1 cellular context compared by ENCODE assay signal in the genomic region with DNA sequence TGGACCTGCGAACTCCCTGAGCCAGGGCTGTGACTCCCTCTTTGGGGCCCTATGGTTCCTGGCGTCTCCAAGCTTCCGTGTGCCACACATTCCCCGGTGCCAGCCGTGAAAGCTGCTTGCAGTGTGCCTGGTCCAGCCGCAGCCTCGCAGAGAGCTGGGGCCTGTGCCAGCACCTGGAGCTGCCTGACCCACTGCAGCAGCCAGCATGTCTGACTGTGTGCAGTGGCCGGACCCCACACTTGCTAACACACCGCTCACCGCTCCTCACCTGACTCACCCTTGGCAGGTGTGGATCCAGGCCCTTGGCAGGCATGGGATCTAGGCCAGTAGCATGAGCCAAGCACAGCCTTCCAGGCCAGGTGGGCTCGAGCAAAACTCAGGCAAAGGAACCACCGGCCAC.
TF ChIP-seq lines count a peak whose summit lies in the region.

No MANE protein-coding gene starts in this region.

TF ChIP-seq in SK-N-SH treated with all-trans-retinoic acid at 6 μM for 48 hours, 23 proteins besides CTCF, POLR2A, EP300 and RAD21 (continued from another document):
- no peak for TF ChIP-seq ZFP30 (CRISPR knock-in tag; IDR thresholded peaks at IDR 0.05)
- no peak for TF ChIP-seq GLIS3 (CRISPR knock-in tag; IDR thresholded peaks at IDR 0.05)
- TF ChIP-seq CSDC2 (CRISPR knock-in tag; IDR thresholded peaks at IDR 0.05) = no peak
TF ChIP-seq in SK-N-SH treated with all-trans-retinoic acid at 6 μM for 48 hours: peak in this region for 0.
